ENCODE assay signal across 8 cellular contexts in genomic region chr9:137421838-137422667, GRCh38. TPM values are rescaled to one million over a fixed set of nuclear protein-coding genes. Genes with fewer than 3 reads are reported as not detected.
DNase-seq lines count a peak whose midpoint lies in the region; ATAC-seq and TF ChIP-seq lines count a peak whose summit lies in the region.

No MANE protein-coding gene starts in this region.

- no peaks in the 10 kb centered on the region for H3K27me3 Mint-ChIP-seq in stimulated activated memory B cell treated with anti-CD40 and anti-IgM and Interleukin-4, amounts not matched to agents 10 μg/mL and 1 μg/mL and 100 μg/mL, for 72 hours

- no peak for ATAC-seq in right cardiac atrium
- ATAC-seq in stimulated activated memory B cell treated with anti-CD40 and anti-IgM and Interleukin-4, amounts not matched to agents 10 μg/mL and 1 μg/mL and 100 μg/mL, for 72 hours = no peak

- 3% methylated on average over 12 of the region's 12 CpGs for WGBS in right cardiac atrium

- H3K4me3 ChIP-seq in WI38 (ENCODE audit: low read depth, low read length) = peak overlapping the region; percentile 71
- peak overlapping the region; percentile 93 for H3K4me3 ChIP-seq in right cardiac atrium (ENCODE audit: low read length)

- no peaks in the 10 kb centered on the region for H3K9me3 ChIP-seq in right cardiac atrium (ENCODE audit: control insufficient read depth, low read length)

- H3K27ac Mint-ChIP-seq in stimulated activated memory B cell treated with anti-CD40 and anti-IgM and Interleukin-4, amounts not matched to agents 10 μg/mL and 1 μg/mL and 100 μg/mL, for 72 hours = peak overlapping the region; percentile 63

- TF ChIP-seq CTCF in WI38 (IDR thresholded peaks at IDR 0.05; ENCODE audit: low read depth, low read length) = no peak

- H3K4me3 Mint-ChIP-seq in stimulated activated memory B cell treated with anti-CD40 and anti-IgM and Interleukin-4, amounts not matched to agents 10 μg/mL and 1 μg/mL and 100 μg/mL, for 72 hours = peak overlapping the region; percentile 82

- H3K27ac ChIP-seq in right cardiac atrium (ENCODE audit: low read length) = no peak overlapping the region

- no peaks in the 10 kb centered on the region for H3K36me3 Mint-ChIP-seq in stimulated activated memory B cell treated with anti-CD40 and anti-IgM and Interleukin-4, amounts not matched to agents 10 μg/mL and 1 μg/mL and 100 μg/mL, for 72 hours

- peak; percentile 2 for DNase-seq in DMS153 treated with DMSO at 0.1 percent for 48 hours (lab: John Stamatoyannopoulos, UW; ENCODE audit: unreplicated experiment)
- no peak for DNase-seq in DMS153 (lab: John Stamatoyannopoulos, UW)
- DNase-seq in right cardiac atrium = no peak
- DNase-seq in middle frontal gyrus (ENCODE audit: extremely low spot score, low spot score) = no peak
- no peak for DNase-seq in NCI-H2107 treated with DMSO at 0.1 percent for 48 hours (lab: John Stamatoyannopoulos, UW; ENCODE audit: unreplicated experiment)
- DNase-seq in NCI-H345 (lab: John Stamatoyannopoulos, UW) = no peak

- no peaks in the 10 kb centered on the region for H3K27me3 ChIP-seq in right cardiac atrium (ENCODE audit: control insufficient read depth, insufficient read depth)

- H3K4me1 ChIP-seq in right cardiac atrium (ENCODE audit: control insufficient read depth, insufficient read depth, low read length) = no peaks in the 10 kb centered on the region

- intact Hi-C loops in right cardiac atrium (cut with DNase I) = no loop called here

- H3K9me3 Mint-ChIP-seq in stimulated activated memory B cell treated with anti-CD40 and anti-IgM and Interleukin-4, amounts not matched to agents 10 μg/mL and 1 μg/mL and 100 μg/mL, for 72 hours = no peaks in the 10 kb centered on the region

- H3K4me1 Mint-ChIP-seq in stimulated activated memory B cell treated with anti-CD40 and anti-IgM and Interleukin-4, amounts not matched to agents 10 μg/mL and 1 μg/mL and 100 μg/mL, for 72 hours = peaks cover 12% of the 10 kb centered on the region

RNA-seq across cellular contexts. Expression of gene EXD3, which starts 0.9 kb away (rescaled TPM):
- total RNA-seq in right cardiac atrium = 10 to 100 TPM in 2 of 4 donors, 1 to 10 TPM in 2; 7.9 to 13.4 (median 11.1) TPM
- 14.6 TPM for polyA plus RNA-seq in right cardiac atrium

RNA-seq across cellular contexts. Expression of gene NOXA1, which starts 1.1 kb away (rescaled TPM):
- total RNA-seq in right cardiac atrium = 1 to 10 TPM; 3.1 to 7.5 (median 4.5) TPM
- 4.3 TPM for polyA plus RNA-seq in right cardiac atrium

RNA-seq across cellular contexts. Expression of gene ENTPD8, which starts 19.1 kb away (rescaled TPM):
- not detected for total RNA-seq in right cardiac atrium
- not detected for polyA plus RNA-seq in right cardiac atrium

RNA-seq across cellular contexts. Expression of gene NSMF, which starts 37.1 kb away (rescaled TPM):
- 10 to 100 TPM; 12.4 to 21.5 (median 18.6) TPM for total RNA-seq in right cardiac atrium
- polyA plus RNA-seq in right cardiac atrium = 25.5 TPM
